1 cellular context compared by ENCODE assay signal in genomic region chr1:84506002-84506728, GRCh38.
TF ChIP-seq lines count a peak whose summit lies in the region.

Gene GNG5 (minus strand): TSS chr1:84506581. CDS start chr1:84506091, 490 bp downstream.
Gene SPATA1 (plus strand): TSS chr1:84506386. CDS start chr1:84516360, 9,974 bp downstream.

TF ChIP-seq in HepG2, 621 proteins besides CTCF, POLR2A, EP300 and RAD21 (continued from another document and continues in another):
- TF ChIP-seq, protein P1, sequence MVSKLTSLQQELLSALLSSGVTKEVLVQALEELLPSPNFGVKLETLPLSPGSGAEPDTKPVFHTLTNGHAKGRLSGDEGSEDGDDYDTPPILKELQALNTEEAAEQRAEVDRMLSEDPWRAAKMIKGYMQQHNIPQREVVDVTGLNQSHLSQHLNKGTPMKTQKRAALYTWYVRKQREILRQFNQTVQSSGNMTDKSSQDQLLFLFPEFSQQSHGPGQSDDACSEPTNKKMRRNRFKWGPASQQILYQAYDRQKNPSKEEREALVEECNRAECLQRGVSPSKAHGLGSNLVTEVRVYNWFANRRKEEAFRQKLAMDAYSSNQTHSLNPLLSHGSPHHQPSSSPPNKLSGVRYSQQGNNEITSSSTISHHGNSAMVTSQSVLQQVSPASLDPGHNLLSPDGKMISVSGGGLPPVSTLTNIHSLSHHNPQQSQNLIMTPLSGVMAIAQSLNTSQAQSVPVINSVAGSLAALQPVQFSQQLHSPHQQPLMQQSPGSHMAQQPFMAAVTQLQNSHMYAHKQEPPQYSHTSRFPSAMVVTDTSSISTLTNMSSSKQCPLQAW (CRISPR knock-in tag; IDR thresholded peaks at IDR 0.05): peak; percentile 10; the same call in 1 of the 2 replicates
- TF ChIP-seq MXI1 (IDR thresholded peaks at IDR 0.05; ENCODE audit: borderline replicate concordance, low read depth, low read length) (peak; percentile 21; the same call in 2 of the 3 replicates), HNF1A (IDR thresholded peaks at IDR 0.05; ENCODE audit: low read depth) (no peak), HNF1A (CRISPR knock-in tag; IDR thresholded peaks at IDR 0.05; ENCODE audit: borderline replicate concordance) (peak; percentile 17; the same call in 1 of the 2 replicates), BHLHE40 (IDR thresholded peaks at IDR 0.05; ENCODE audit: low read length) (no peak; the same call in 1 of the 2 replicates), PATZ1 (CRISPR knock-in tag; IDR thresholded peaks at IDR 0.05) (peak; percentile 89), CHD2 (IDR thresholded peaks at IDR 0.05; ENCODE audit: low read depth, low read length) (no peak), ZNF414 (CRISPR knock-in tag; IDR thresholded peaks at IDR 0.05) (no peak), ZBTB7B (CRISPR knock-in tag; IDR thresholded peaks at IDR 0.05) (peak; percentile 72; the same call in 1 of the 2 replicates), FUBP1 (CRISPR knock-in tag; IDR thresholded peaks at IDR 0.05; ENCODE audit: borderline replicate concordance) (no peak), ATF4 (CRISPR knock-in tag; IDR thresholded peaks at IDR 0.05) (peak in 1 of 2 experiments; percentile 47; a peak in 1 of 4 replicates), ZNF292 (CRISPR knock-in tag; IDR thresholded peaks at IDR 0.05; ENCODE audit: borderline replicate concordance, low read depth) (peak; percentile 86), NFKBIZ (CRISPR knock-in tag; IDR thresholded peaks at IDR 0.05) (peak; percentile 19; the same call in 1 of the 2 replicates), ZNF350 (CRISPR knock-in tag; IDR thresholded peaks at IDR 0.05; ENCODE audit: borderline replicate concordance, low read depth) (peak; percentile 60; the same call in 1 of the 2 replicates)
- TF ChIP-seq, protein P2, sequence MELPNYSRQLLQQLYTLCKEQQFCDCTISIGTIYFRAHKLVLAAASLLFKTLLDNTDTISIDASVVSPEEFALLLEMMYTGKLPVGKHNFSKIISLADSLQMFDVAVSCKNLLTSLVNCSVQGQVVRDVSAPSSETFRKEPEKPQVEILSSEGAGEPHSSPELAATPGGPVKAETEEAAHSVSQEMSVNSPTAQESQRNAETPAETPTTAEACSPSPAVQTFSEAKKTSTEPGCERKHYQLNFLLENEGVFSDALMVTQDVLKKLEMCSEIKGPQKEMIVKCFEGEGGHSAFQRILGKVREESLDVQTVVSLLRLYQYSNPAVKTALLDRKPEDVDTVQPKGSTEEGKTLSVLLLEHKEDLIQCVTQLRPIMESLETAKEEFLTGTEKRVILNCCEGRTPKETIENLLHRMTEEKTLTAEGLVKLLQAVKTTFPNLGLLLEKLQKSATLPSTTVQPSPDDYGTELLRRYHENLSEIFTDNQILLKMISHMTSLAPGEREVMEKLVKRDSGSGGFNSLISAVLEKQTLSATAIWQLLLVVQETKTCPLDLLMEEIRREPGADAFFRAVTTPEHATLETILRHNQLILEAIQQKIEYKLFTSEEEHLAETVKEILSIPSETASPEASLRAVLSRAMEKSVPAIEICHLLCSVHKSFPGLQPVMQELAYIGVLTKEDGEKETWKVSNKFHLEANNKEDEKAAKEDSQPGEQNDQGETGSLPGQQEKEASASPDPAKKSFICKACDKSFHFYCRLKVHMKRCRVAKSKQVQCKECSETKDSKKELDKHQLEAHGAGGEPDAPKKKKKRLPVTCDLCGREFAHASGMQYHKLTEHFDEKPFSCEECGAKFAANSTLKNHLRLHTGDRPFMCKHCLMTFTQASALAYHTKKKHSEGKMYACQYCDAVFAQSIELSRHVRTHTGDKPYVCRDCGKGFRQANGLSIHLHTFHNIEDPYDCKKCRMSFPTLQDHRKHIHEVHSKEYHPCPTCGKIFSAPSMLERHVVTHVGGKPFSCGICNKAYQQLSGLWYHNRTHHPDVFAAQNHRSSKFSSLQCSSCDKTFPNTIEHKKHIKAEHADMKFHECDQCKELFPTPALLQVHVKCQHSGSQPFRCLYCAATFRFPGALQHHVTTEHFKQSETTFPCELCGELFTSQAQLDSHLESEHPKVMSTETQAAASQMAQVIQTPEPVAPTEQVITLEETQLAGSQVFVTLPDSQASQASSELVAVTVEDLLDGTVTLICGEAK (IDR thresholded peaks at IDR 0.05): no peak
- TF ChIP-seq, protein P2 (CRISPR knock-in tag; IDR thresholded peaks at IDR 0.05): peak; percentile 33; the same call in 1 of the 2 replicates
- TF ChIP-seq, protein P3, sequence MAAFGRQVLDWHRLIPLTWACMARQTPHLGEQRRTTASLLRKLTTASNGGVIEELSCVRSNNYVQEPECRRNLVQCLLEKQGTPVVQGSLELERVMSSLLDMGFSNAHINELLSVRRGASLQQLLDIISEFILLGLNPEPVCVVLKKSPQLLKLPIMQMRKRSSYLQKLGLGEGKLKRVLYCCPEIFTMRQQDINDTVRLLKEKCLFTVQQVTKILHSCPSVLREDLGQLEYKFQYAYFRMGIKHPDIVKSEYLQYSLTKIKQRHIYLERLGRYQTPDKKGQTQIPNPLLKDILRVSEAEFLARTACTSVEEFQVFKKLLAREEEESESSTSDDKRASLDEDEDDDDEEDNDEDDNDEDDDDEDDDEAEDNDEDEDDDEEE (CRISPR knock-in tag; IDR thresholded peaks at IDR 0.05): peak; percentile 85; the same call in 1 of the 2 replicates
- TF ChIP-seq, protein P4, sequence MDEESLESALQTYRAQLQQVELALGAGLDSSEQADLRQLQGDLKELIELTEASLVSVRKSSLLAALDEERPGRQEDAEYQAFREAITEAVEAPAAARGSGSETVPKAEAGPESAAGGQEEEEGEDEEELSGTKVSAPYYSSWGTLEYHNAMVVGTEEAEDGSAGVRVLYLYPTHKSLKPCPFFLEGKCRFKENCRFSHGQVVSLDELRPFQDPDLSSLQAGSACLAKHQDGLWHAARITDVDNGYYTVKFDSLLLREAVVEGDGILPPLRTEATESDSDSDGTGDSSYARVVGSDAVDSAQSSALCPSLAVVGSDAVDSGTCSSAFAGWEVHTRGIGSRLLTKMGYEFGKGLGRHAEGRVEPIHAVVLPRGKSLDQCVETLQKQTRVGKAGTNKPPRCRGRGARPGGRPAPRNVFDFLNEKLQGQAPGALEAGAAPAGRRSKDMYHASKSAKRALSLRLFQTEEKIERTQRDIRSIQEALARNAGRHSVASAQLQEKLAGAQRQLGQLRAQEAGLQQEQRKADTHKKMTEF (CRISPR knock-in tag; IDR thresholded peaks at IDR 0.05): peak; percentile 44; the same call in 1 of the 2 replicates
